Comparison of ENCODE assay signal across 24 cellular contexts in the genomic region with DNA sequence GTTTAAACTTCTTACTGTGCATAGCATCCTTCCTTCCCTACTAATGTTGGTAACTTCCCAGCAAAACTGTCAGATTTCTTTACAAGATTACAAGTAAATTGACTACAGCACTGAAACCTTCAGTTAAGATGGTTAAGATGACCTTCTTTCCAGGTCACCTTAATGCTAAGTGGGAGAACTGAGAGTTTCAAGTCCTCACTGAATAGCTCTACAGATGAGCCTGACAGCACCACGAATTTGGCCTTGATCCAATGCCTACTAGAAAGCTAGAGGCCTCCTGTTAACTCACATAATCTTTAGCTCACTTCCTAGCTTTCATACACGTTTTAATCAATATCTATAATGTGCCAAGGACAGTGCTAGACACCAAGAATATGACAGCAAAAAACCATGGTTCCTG.
DNase-seq lines count a peak whose midpoint lies in the region; ATAC-seq, FAIRE-seq and TF ChIP-seq lines count a peak whose summit lies in the region.
"Had no signal": no experiment of that assay in that cellular context is flagged by ENCODE, and none has a peak within 500 bp of the region (broad histone marks: within the 10 kb centered on the region; RNA-seq: fewer than 3 reads in every experiment).

No MANE protein-coding gene starts in this region.

- no peak for TF ChIP-seq CTCF in GM13976 (IDR thresholded peaks at IDR 0.05; ENCODE audit: borderline replicate concordance, control extremely low read depth, extremely low read depth, insufficient read depth, missing control alignments)

- FAIRE-seq in GM18507 (lab: Jason Lieb, UNC) = peak; percentile 71
- FAIRE-seq in GM19239 (lab: Jason Lieb, UNC) = peak; percentile 31
- FAIRE-seq: endothelial cell of umbilical vein had no signal

- DNase-seq in GM18507 (ENCODE audit: extremely low spot score, insufficient read length, low read depth) (no peak), GM19239 (ENCODE audit: insufficient read length, low spot score) (no peak), NCI-H1048 (lab: John Stamatoyannopoulos, UW) (no peak), GM13976 (ENCODE audit: low spot score) (no peak)
- no peak for DNase-seq in activated CD4-positive, alpha-beta T cell treated with anti-CD3 and anti-CD28 coated beads, Interleukin-2, amount 50 U/mL, for 4 hours
- DNase-seq: activated CD4-positive, alpha-beta T cell treated with anti-CD3 and anti-CD28 coated beads for 36 hours; activated naive CD4-positive, alpha-beta T cell treated with anti-CD3 and anti-CD28 coated beads, Interleukin-2, amount 10 ng/mL, durations not matched to agents 7 days and 5 days; activated T-cell treated with anti-CD3 and anti-CD28 coated beads, Interleukin-2, amount 50 U/mL, for 72 hours; aorta; Calu3; caudate nucleus; dermis blood vessel endothelial cell; glutamatergic neuron; NCI-H1417 treated with DMSO at 0.1 percent for 48 hours; NCI-H2171 treated with DMSO at 0.1 percent for 48 hours; NCI-H774; Peyer's patch; stimulated activated CD4-positive, alpha-beta T cell treated with anti-CD3 and anti-CD28 coated beads, Interleukin-2, amount 100 ng/mL, for 24 hours; uterus had no signal

- in situ Hi-C loops in GM13976 (cut with MboI; ENCODE audit: low sequenced_read_pairs, unreplicated experiment) = no loop called here

- peak; percentile 72 for ATAC-seq in HG02623 (IDR thresholded peaks at IDR 0.05; ENCODE audit: unreplicated experiment)
- ATAC-seq in HG03460 (IDR thresholded peaks at IDR 0.05; ENCODE audit: unreplicated experiment) = peak; percentile 68
- ATAC-seq in GM21528 (IDR thresholded peaks at IDR 0.05; ENCODE audit: low FRiP score, unreplicated experiment) = no peak
- ATAC-seq: activated CD4-positive, alpha-beta T cell treated with anti-CD3 and anti-CD28 coated beads for 36 hours; activated T-cell treated with anti-CD3 and anti-CD28 coated beads, Interleukin-2, amount 50 U/mL, for 72 hours; stimulated activated effector memory CD8-positive, alpha-beta T cell treated with anti-CD3 and anti-CD28 coated beads, Interleukin-12 subunit alpha, Interleukin-12 subunit beta, amount 100 ng/mL, for 72 hours had no signal
